ENCODE assay signal across 21 cellular contexts in genomic region chr15:35215095-35215494, GRCh38.
DNase-seq lines count a peak whose midpoint lies in the region; ATAC-seq, FAIRE-seq and TF ChIP-seq lines count a peak whose summit lies in the region.
"Had no signal": no experiment of that assay in that cellular context is flagged by ENCODE, and none has a peak within 500 bp of the region (broad histone marks: within the 10 kb centered on the region; RNA-seq: fewer than 3 reads in every experiment).

No MANE protein-coding gene starts in this region.

- no peaks in the 10 kb centered on the region for H3K36me3 ChIP-seq in bronchial epithelial cell (ENCODE audit: control insufficient read depth, insufficient read depth, low read length)
- H3K36me3 ChIP-seq: BLaER1 treated with 17β-estradiol and CSF1 and Interleukin-3, amounts not matched to agents 10 nM and 100 nM had no signal

- peak; percentile 59 for ATAC-seq in left colon
- no peak for ATAC-seq in HG03139 (IDR thresholded peaks at IDR 0.05; ENCODE audit: unreplicated experiment)
- ATAC-seq: CD8-positive, alpha-beta T cell had no signal

- no peaks in the 10 kb centered on the region for H3K27me3 ChIP-seq in bronchial epithelial cell (ENCODE audit: control insufficient read depth, insufficient read depth, low read length)
- H3K27me3 ChIP-seq: BLaER1 treated with 17β-estradiol and CSF1 and Interleukin-3, amounts not matched to agents 10 nM and 100 nM had no signal

- intact Hi-C loops in left colon (cut with DNase I, micrococcal nuclease), result no loop called here

- H3K4me3 ChIP-seq in bronchial epithelial cell (ENCODE audit: low read depth, low read length), result no peak overlapping the region
- H3K4me3 ChIP-seq: BLaER1 treated with 17β-estradiol and CSF1 and Interleukin-3, amounts not matched to agents 10 nM and 100 nM had no signal

- no peak for FAIRE-seq in bronchial epithelial cell (lab: Jason Lieb, UNC)
- FAIRE-seq: A204.1, D721Med, G401.6, GM12891, GM19239 had no signal

- DNase-seq in SIG-M5 treated with dmso at 0.1 percent for 504 hours (lab: John Stamatoyannopoulos, UW; ENCODE audit: unreplicated experiment), result peak; percentile 3
- DNase-seq in SIG-M5 (lab: John Stamatoyannopoulos, UW), result no peak
- peak; percentile 20 for DNase-seq in bronchial epithelial cell (ENCODE audit: low read depth)
- DNase-seq in left colon, result no peak
- no peak for DNase-seq in NAMALWA (ENCODE audit: low spot score)
- DNase-seq in activated T-cell treated with anti-CD3 and anti-CD28 coated beads, Interleukin-2, amount 50 U/mL, for 48 hours, result no peak
- DNase-seq: 8988T; ACHN; Caco-2; Calu3; CD4-positive, alpha-beta T cell; CD8-positive, alpha-beta T cell; DMS79 treated with DMSO at 0.1 percent for 48 hours; GF-D8 had no signal

- no peak for TF ChIP-seq CTCF in bronchial epithelial cell (IDR thresholded peaks at IDR 0.05; ENCODE audit: insufficient read depth, low read length, severe bottlenecking)

Comparison
In these comparisons a context has a peak if more than half of its experiments do, and no peak if none do; other contexts are left out.
1. DNase-seq: peak in SIG-M5 treated with dmso at 0.1 percent for 504 hours (single experiment) and bronchial epithelial cell (single experiment); none in SIG-M5 (single experiment), left colon (0 of 2), NAMALWA (single experiment) and activated T-cell treated with anti-CD3 and anti-CD28 coated beads, Interleukin-2, amount 50 U/mL, for 48 hours (0 of 2).